In the genomic region with DNA sequence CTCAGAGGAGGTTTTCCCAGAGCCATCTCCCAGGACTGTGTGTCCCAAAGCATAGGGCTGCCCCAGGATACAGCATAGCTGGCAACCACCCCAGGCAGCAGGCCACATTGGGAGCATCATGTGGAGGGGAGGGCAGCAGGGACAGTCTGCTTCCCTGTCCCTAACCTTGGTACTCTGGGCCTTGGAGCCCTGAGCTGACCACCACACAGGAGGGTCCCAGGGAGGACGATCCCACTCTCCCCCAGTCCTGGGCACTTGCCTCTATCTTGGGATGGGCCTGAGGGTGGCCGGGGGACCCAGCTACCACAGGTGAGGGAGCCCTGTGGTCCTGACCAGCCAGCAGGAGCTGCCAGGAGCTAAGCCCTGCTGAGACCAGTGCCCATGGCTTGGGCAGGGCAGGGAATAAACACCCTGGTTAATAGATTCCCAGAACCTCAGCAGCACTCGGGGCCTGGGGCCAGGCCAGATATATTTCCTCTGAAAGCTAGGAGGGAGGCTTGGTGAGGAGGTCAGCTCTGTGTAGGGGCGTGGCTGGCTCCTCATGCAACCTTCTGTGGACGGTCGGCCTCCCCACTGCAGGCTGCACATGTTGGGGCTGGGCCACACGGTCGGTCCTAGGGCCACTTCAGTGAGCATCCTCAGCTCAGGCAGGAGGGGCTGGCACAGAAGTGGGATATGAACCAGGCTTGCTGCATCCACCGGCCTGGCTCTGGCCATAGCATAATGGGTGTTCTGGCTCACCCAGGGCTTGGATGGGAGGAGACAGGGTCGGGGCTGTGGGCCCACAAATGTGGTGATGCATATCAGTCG, we compare ENCODE assay signal across 14 cellular contexts. TPM values are rescaled to one million over a fixed set of nuclear protein-coding genes. Genes with fewer than 3 reads are reported as not detected.
DNase-seq lines count a peak whose midpoint lies in the region; ATAC-seq and TF ChIP-seq lines count a peak whose summit lies in the region.
"Had no signal": no experiment of that assay in that cellular context is flagged by ENCODE, and none has a peak within 500 bp of the region (broad histone marks: within the 10 kb centered on the region; RNA-seq: fewer than 3 reads in every experiment).

No MANE protein-coding gene starts in this region.

- DNase-seq in activated naive CD4-positive, alpha-beta T cell treated with Interleukin-2 at 50 U/mL for 16 hours, result no peak
- DNase-seq in transverse colon, result peak; percentile 12
- DNase-seq in SHP77 treated with DMSO at 0.1 percent for 48 hours (lab: John Stamatoyannopoulos, UW), result no peak
- DNase-seq: ACHN; activated CD4-positive, CD25-positive, alpha-beta regulatory T cell treated with anti-CD3 and anti-CD28 coated beads, Interleukin-2, amount 50 U/mL, for 72 hours; activated naive CD4-positive, alpha-beta T cell treated with anti-CD3 and anti-CD28 coated beads, Interleukin-2, amount 10 ng/mL, durations not matched to agents 7 days and 5 days; DMS79; effector CD8-positive, alpha-beta T cell had no signal

- H3K36me3 ChIP-seq in duodenal mucosa (ENCODE audit: control insufficient read depth in 1 of 2, insufficient read depth in 2 of 2, low read length in 2 of 2) (peaks cover 0 to 4% of the 10 kb centered on the region in 2 donors), transverse colon (no peaks in the 10 kb centered on the region)

- peak overlapping the region; percentile 93 for H3K4me3 Mint-ChIP-seq in activated naive CD4-positive, alpha-beta T cell treated with anti-CD3 and anti-CD28 coated beads, Interleukin-2, amount 50 U/mL, for 24 hours
- H3K4me3 Mint-ChIP-seq in nephron, result peak overlapping the region in 1 of 3 experiments; percentile 38
- H3K4me3 Mint-ChIP-seq: activated naive CD4-positive, alpha-beta T cell treated with anti-CD3 and anti-CD28 coated beads, Interleukin-2, amount 10 ng/mL, durations not matched to agents 7 days and 5 days had no signal

- ATAC-seq in HG02852 (IDR thresholded peaks at IDR 0.05; ENCODE audit: unreplicated experiment) (no peak), GM21529 (IDR thresholded peaks at IDR 0.05; ENCODE audit: unreplicated experiment) (no peak)

- TF ChIP-seq EP300 in transverse colon (IDR thresholded peaks at IDR 0.05; ENCODE audit: low read depth), result no peak

- peaks cover 77% of the 10 kb centered on the region for H3K4me1 Mint-ChIP-seq in activated naive CD4-positive, alpha-beta T cell treated with anti-CD3 and anti-CD28 coated beads, Interleukin-2, amount 50 U/mL, for 24 hours
- H3K4me1 Mint-ChIP-seq in nephron, result peaks cover 24% of the 10 kb centered on the region

- peak overlapping the region; percentile 23 to 25 for H3K9ac ChIP-seq in duodenal mucosa (ENCODE audit: low read depth in 1 of 2, low read length in 2 of 2)

- intact Hi-C loops in transverse colon (cut with DNase I; ENCODE audit: low total_unique reads), result no loop called here

- no peaks in the 10 kb centered on the region for H3K9me3 Mint-ChIP-seq in activated naive CD4-positive, alpha-beta T cell treated with anti-CD3 and anti-CD28 coated beads, Interleukin-2, amount 50 U/mL, for 24 hours
- no peaks in the 10 kb centered on the region for H3K9me3 Mint-ChIP-seq in nephron
- H3K9me3 Mint-ChIP-seq: activated naive CD4-positive, alpha-beta T cell treated with anti-CD3 and anti-CD28 coated beads, Interleukin-2, amount 10 ng/mL, durations not matched to agents 7 days and 5 days had no signal

- no peak for TF ChIP-seq CTCF in nephron (IDR thresholded peaks at IDR 0.05; ENCODE audit: unreplicated experiment in 3 of 3)
- TF ChIP-seq CTCF in transverse colon (IDR thresholded peaks at IDR 0.05), result no peak

- no peaks in the 10 kb centered on the region for H3K36me3 Mint-ChIP-seq in activated naive CD4-positive, alpha-beta T cell treated with anti-CD3 and anti-CD28 coated beads, Interleukin-2, amount 50 U/mL, for 24 hours
- H3K36me3 Mint-ChIP-seq in nephron (ENCODE audit: low read depth), result peaks cover under 1% of the 10 kb centered on the region

- H3K27ac Mint-ChIP-seq in activated naive CD4-positive, alpha-beta T cell treated with anti-CD3 and anti-CD28 coated beads, Interleukin-2, amount 50 U/mL, for 24 hours, result peak overlapping the region; percentile 41
- peak overlapping the region; percentile 19 to 55 (median 52) for H3K27ac Mint-ChIP-seq in nephron

- peaks cover 60 to 68% of the 10 kb centered on the region in 2 donors for H3K4me1 ChIP-seq in duodenal mucosa (ENCODE audit: control insufficient read depth in 1 of 2, insufficient read depth in 2 of 2, low read length in 2 of 2)
- peaks cover 44 to 80% (median 67%) of the 10 kb centered on the region in 4 donors for H3K4me1 ChIP-seq in transverse colon

- no peaks in the 10 kb centered on the region for H3K27me3 ChIP-seq in duodenal mucosa (ENCODE audit: control insufficient read depth in 1 of 2, insufficient read depth in 2 of 2, low read length in 2 of 2)
- no peaks in the 10 kb centered on the region for H3K27me3 ChIP-seq in transverse colon

- H3K27ac ChIP-seq in duodenal mucosa (ENCODE audit: low read depth, low read length) (peak overlapping the region; percentile 39), transverse colon (peak overlapping the region; percentile 95 to 100 (median 96))

- in situ Hi-C loops in transverse colon (cut with MboI; ENCODE audit: low pct_ligation_motif_present in 1 of 4, low pct_unique_long_range_greater_than_20kb in 1 of 4, low sequenced_read_pairs in 3 of 4), result no loop called here

- no peak overlapping the region for H3K4me3 ChIP-seq in duodenal mucosa (ENCODE audit: low read depth in 1 of 2, low read length in 2 of 2)
- H3K4me3 ChIP-seq in transverse colon, result no peak overlapping the region

- 78% methylated on average over 9 of the region's 11 CpGs; no CpG with 5 or more reads in 1 of the 2 donors for WGBS in transverse colon (ENCODE audit: low coverage in 1 of 2), 2 donors

- H3K9me3 ChIP-seq in duodenal mucosa (ENCODE audit: control insufficient read depth in 1 of 2, low read length in 2 of 2), result no peaks in the 10 kb centered on the region
- no peaks in the 10 kb centered on the region for H3K9me3 ChIP-seq in transverse colon

- no peaks in the 10 kb centered on the region for H3K27me3 Mint-ChIP-seq in activated naive CD4-positive, alpha-beta T cell treated with anti-CD3 and anti-CD28 coated beads, Interleukin-2, amount 50 U/mL, for 24 hours
- H3K27me3 Mint-ChIP-seq in nephron (ENCODE audit: low read depth), result peaks cover 4% of the 10 kb centered on the region
- H3K27me3 Mint-ChIP-seq: activated naive CD4-positive, alpha-beta T cell treated with anti-CD3 and anti-CD28 coated beads, Interleukin-2, amount 10 ng/mL, durations not matched to agents 7 days and 5 days had no signal

- TF ChIP-seq POLR2A in transverse colon (IDR thresholded peaks at IDR 0.05), result no peak

RNA-seq across cellular contexts. Expression of a gene that starts 4.2 kb away (rescaled TPM):
- 10 to 100 TPM; 29.5 to 67.7 (median 38.5) TPM for total RNA-seq in transverse colon

RNA-seq across cellular contexts. Expression of a gene that starts 33.9 kb away (rescaled TPM):
- 100 to 1,000 TPM in 2 of 4 donors, 10 to 100 TPM in 2; 16.3 to 105 (median 88.2) TPM for total RNA-seq in transverse colon

RNA-seq across cellular contexts. Expression of a gene that starts 54.0 kb away (rescaled TPM):
- total RNA-seq in transverse colon, result 100 to 1,000 TPM; 133 to 618 (median 157) TPM
- total RNA-seq: lung microvascular endothelial cell had no signal
